Comparison of ENCODE assay signal across 1 cellular context in the genomic region with DNA sequence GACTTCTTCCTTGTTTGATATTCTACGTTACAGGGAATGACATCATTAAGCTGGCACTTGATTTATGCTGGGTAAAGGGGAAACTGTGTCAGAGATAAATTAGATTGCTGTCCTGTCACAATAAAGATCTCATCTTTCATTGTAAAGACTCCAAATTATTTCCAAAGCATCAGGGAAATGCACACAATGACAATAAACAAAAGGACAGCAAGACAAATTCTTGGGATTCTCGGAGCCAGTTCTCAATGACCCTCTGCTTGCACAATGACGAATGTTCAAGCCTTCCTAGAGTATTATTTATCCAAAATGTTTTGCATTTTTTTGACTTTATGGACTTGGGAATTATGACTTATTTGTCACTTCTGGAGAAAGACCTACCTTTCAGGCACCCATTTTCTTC.
TF ChIP-seq lines count a peak whose summit lies in the region.

No MANE protein-coding gene starts in this region.

TF ChIP-seq in GM23338, 12 proteins besides CTCF, POLR2A, EP300 and RAD21 (continued from another document):
- TF ChIP-seq ZNF462 (CRISPR knock-in tag; IDR thresholded peaks at IDR 0.05), result no peak
- no peak for TF ChIP-seq JUNB (IDR thresholded peaks at IDR 0.05; ENCODE audit: unreplicated experiment)
- no peak for TF ChIP-seq ZNF114 (CRISPR knock-in tag; IDR thresholded peaks at IDR 0.05)
- no peak for TF ChIP-seq POLR2AphosphoS5 (IDR thresholded peaks at IDR 0.05; ENCODE audit: low read depth)
- no peak for TF ChIP-seq CREB1 (CRISPR knock-in tag; IDR thresholded peaks at IDR 0.05; ENCODE audit: low read depth)
- TF ChIP-seq EZH2phosphoT487 (IDR thresholded peaks at IDR 0.05; ENCODE audit: unreplicated experiment), result no peak
- no peak for TF ChIP-seq NANOG (IDR thresholded peaks at IDR 0.05; ENCODE audit: borderline replicate concordance)
TF ChIP-seq in GM23338: peak in this region for 0.
